ENCODE assay signal across 22 cellular contexts in the genomic region with DNA sequence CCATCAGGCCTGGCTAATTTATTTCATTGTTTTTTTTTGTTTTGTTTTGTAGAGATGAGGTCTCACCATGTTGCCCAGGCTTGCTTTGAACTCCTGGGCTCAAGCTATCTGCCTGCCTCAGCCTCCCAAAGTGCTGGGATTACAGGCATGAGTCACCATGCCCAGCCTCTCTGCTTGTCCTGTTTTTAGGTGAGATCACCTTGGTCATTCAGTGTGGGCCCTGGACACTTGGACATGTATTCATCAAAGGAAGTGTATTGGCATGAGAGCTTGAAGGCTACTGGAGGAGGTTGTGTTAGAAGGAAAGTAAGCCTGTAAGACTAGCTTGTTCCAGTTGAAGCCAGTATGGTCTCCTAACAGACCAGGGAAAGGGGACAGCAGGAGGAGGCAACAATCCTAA.
"Had no signal": no experiment of that assay in that cellular context is flagged by ENCODE, and none has a peak within 500 bp of the region (broad histone marks: within the 10 kb centered on the region; RNA-seq: fewer than 3 reads in every experiment).

No MANE protein-coding gene starts in this region.

- FAIRE-seq: frontal cortex, kidney had no signal

- H3K9me3 ChIP-seq: colonic mucosa, esophagus squamous epithelium, left lung, prostate gland, sigmoid colon, stomach, tibial artery had no signal

- H3K4me2 ChIP-seq: neural progenitor cell had no signal

- H3K36me3 ChIP-seq: colonic mucosa, esophagus squamous epithelium, left lung, neural progenitor cell, prostate gland, sigmoid colon, stomach, tibial artery had no signal

- DNase-seq: colonic mucosa; effector CD8-positive, alpha-beta T cell; endodermal cell; esophagus squamous epithelium; head of caudate nucleus; kidney; left cardiac atrium; mesendoderm; midbrain; naive thymus-derived CD4-positive, alpha-beta T cell; right cardiac atrium; sigmoid colon; stimulated activated CD4-positive, alpha-beta T cell treated with anti-CD3 and anti-CD28 coated beads, Interleukin-2, amount 100 ng/mL, for 24 hours; stimulated activated CD4-positive, alpha-beta T cell treated with anti-CD3 and anti-CD28 coated beads, Interleukin-4, amount 100 ng/mL, for 24 hours; stimulated activated naive CD4-positive, alpha-beta T cell treated with Interleukin-2 at 50 U/mL for 16 hours; stomach; tibial artery had no signal

- H3K4me1 ChIP-seq: colonic mucosa, esophagus squamous epithelium, left lung, prostate gland, stomach, tibial artery had no signal

- H3K27ac ChIP-seq: colonic mucosa, esophagus squamous epithelium, left lung, neural progenitor cell, prostate gland, sigmoid colon, stomach, tibial artery had no signal

- ATAC-seq: left cardiac atrium; left lung; naive thymus-derived CD4-positive, alpha-beta T cell; right cardiac atrium; stimulated activated effector memory CD8-positive, alpha-beta T cell treated with anti-CD3 and anti-CD28 coated beads, Interleukin-12 subunit alpha, Interleukin-12 subunit beta, amount 100 ng/mL, for 72 hours had no signal

- H2AFZ ChIP-seq: neural progenitor cell had no signal

- H3K27me3 ChIP-seq: colonic mucosa, esophagus squamous epithelium, left lung, neural progenitor cell, sigmoid colon, stomach, tibial artery had no signal

- H3K4me3 ChIP-seq: colonic mucosa, esophagus squamous epithelium, left lung, neural progenitor cell, prostate gland, sigmoid colon, stomach, tibial artery had no signal

- H3K9ac ChIP-seq: neural progenitor cell had no signal
